17 cellular contexts compared by ENCODE assay signal in genomic region chr11:43936081-43936480, GRCh38.
"Had no signal": no experiment of that assay in that cellular context is flagged by ENCODE, and none has a peak within 500 bp of the region (broad histone marks: within the 10 kb centered on the region; RNA-seq: fewer than 3 reads in every experiment).

No MANE protein-coding gene starts in this region.

- DNase-seq: activated CD4-positive, alpha-beta T cell treated with anti-CD3 and anti-CD28 coated beads, Interleukin-2, amount 50 U/mL, for 4 hours; activated CD4-positive, CD25-positive, alpha-beta regulatory T cell treated with anti-CD3 and anti-CD28 coated beads, Interleukin-2, amount 50 U/mL, for 72 hours; activated naive CD4-positive, alpha-beta T cell treated with Interleukin-2 at 50 U/mL for 16 hours; dermis blood vessel endothelial cell; effector memory CD8-positive, alpha-beta T cell; gastrocnemius medialis; heart right ventricle; left cardiac atrium; lower lobe of right lung; stimulated activated CD4-positive, alpha-beta T cell treated with anti-CD3 and anti-CD28 coated beads, Interleukin-12 subunit alpha, Interleukin-12 subunit beta, amount 100 ng/mL, for 4 hours; stimulated activated CD4-positive, alpha-beta T cell treated with anti-CD3 and anti-CD28 coated beads, Interleukin-2, amount 100 ng/mL, for 24 hours; tibial artery; uterus had no signal

- H2AFZ ChIP-seq: parathyroid adenoma had no signal

- H3K27ac ChIP-seq: epithelial cell of prostate, gastrocnemius medialis, heart right ventricle, lower lobe of right lung, parathyroid adenoma had no signal

- H3K9me3 ChIP-seq: ascending aorta, gastrocnemius medialis, heart right ventricle, lower lobe of right lung, tibial artery, uterus had no signal

- H3K36me3 ChIP-seq: ascending aorta, gastrocnemius medialis, heart right ventricle, lower lobe of right lung, tibial artery, uterus had no signal

- ATAC-seq: effector memory CD8-positive, alpha-beta T cell; gastrocnemius medialis; heart right ventricle; left cardiac atrium; lower lobe of right lung; stimulated activated memory B cell treated with anti-CD40 and anti-IgM and Interleukin-4, amounts not matched to agents 10 μg/mL and 1 μg/mL and 100 μg/mL, for 72 hours had no signal

- H3K27me3 ChIP-seq: ascending aorta, tibial artery, uterus had no signal

- H3K9ac ChIP-seq: parathyroid adenoma had no signal

- H3K4me3 ChIP-seq: ascending aorta, gastrocnemius medialis, heart right ventricle, lower lobe of right lung, tibial artery, uterus had no signal

- H3K4me1 ChIP-seq: parathyroid adenoma, uterus had no signal
